Comparison of ENCODE assay signal across 24 cellular contexts in the genomic region with DNA sequence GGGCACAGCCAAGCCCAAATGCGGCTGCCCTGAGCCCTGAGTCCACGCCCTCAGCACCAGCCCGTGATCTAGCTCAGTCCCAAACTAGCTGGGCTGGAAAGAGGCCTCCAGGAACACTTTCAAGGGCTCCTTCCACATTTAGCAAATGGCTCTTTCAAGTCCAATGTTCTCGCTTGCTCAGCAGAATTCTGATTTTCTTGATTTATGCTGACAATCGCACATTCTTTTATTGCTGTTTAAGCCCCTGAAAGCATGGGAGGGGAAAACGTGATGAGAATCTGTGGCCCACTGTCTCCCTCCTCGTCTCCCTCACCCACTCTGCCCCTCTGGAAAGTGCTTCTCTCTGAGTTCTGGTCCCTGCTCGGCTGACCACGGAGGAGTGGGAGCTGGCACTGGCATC.
"Had no signal": no experiment of that assay in that cellular context is flagged by ENCODE, and none has a peak within 500 bp of the region (broad histone marks: within the 10 kb centered on the region; RNA-seq: fewer than 3 reads in every experiment).

No MANE protein-coding gene starts in this region.

- ATAC-seq: left colon; mucosa of descending colon; naive thymus-derived CD4-positive, alpha-beta T cell; natural killer cell treated with Interleukin-12 subunit alpha and Interleukin-12 subunit beta and Interleukin-15 and Interleukin-18, amount 100 ng/mL, for 72 hours; pancreas; psoas muscle; sciatic nerve; stimulated activated effector memory CD8-positive, alpha-beta T cell treated with anti-CD3 and anti-CD28 coated beads, Interleukin-12 subunit alpha, Interleukin-12 subunit beta, amount 100 ng/mL, for 72 hours had no signal

- H3K4me3 ChIP-seq: left ventricle myocardium inferior, lung, mucosa of descending colon, pancreas, psoas muscle, spleen, suprapubic skin, thoracic aorta, tibial nerve, uterus had no signal

- H3K27me3 ChIP-seq: pancreas had no signal

- DNase-seq: hypothalamus; immature natural killer cell; kidney; left colon; left ventricle myocardium inferior; midbrain; mucosa of descending colon; naive thymus-derived CD4-positive, alpha-beta T cell; nucleus accumbens; psoas muscle; small intestine; stimulated activated CD4-positive, alpha-beta T cell treated with anti-CD3 and anti-CD28 coated beads, Interleukin-4, amount 100 ng/mL, for 24 hours; stimulated activated naive CD4-positive, alpha-beta T cell; uterus had no signal

- H3K9me3 ChIP-seq: mucosa of descending colon, pancreas, psoas muscle, suprapubic skin, thoracic aorta, uterus had no signal

- FAIRE-seq: islet of Langerhans, kidney, pancreas, small intestine had no signal

- H3K27ac ChIP-seq: left ventricle myocardium inferior, pancreas, psoas muscle, spleen, suprapubic skin, thoracic aorta, tibial nerve, uterus had no signal

- H3K4me1 ChIP-seq: pancreas, psoas muscle, spleen, suprapubic skin, tibial nerve, uterus had no signal

- H3K36me3 ChIP-seq: left ventricle myocardium inferior, pancreas, spleen, suprapubic skin, thoracic aorta, tibial nerve, uterus had no signal
